In genomic region chr4:148284526-148285193, GRCh38 we compare ENCODE assay signal across 15 cellular contexts.
DNase-seq lines count a peak whose midpoint lies in the region; ATAC-seq and TF ChIP-seq lines count a peak whose summit lies in the region.
"Had no signal": no experiment of that assay in that cellular context is flagged by ENCODE, and none has a peak within 500 bp of the region (broad histone marks: within the 10 kb centered on the region; RNA-seq: fewer than 3 reads in every experiment).

No MANE protein-coding gene starts in this region.

- H3K9me3 ChIP-seq in right cardiac atrium (ENCODE audit: control insufficient read depth, low read length), result no peaks in the 10 kb centered on the region
- H3K9me3 ChIP-seq in gastrocnemius medialis, result no peaks in the 10 kb centered on the region
- H3K9me3 ChIP-seq in CD4-positive, alpha-beta memory T cell (ENCODE audit: control insufficient read depth in 1 of 2, low read length in 2 of 2), result no peaks in the 10 kb centered on the region
- H3K9me3 ChIP-seq: suprapubic skin had no signal

- POLR2A ChIA-PET in CD4-positive, alpha-beta memory T cell (lab: Charles Lee; ENCODE audit: partially characterized antibody), result no interaction called here

- H3K27ac Mint-ChIP-seq in CD4-positive, alpha-beta memory T cell, result peak overlapping the region in 1 of 7 donors; percentile 9
- H3K27ac Mint-ChIP-seq: activated CD4-positive, alpha-beta memory T cell treated with anti-CD3 and anti-CD28 coated beads, Interleukin-2, amount 10 ng/mL, durations not matched to agents 7 days and 5 days; activated naive CD4-positive, alpha-beta T cell treated with anti-CD3 and anti-CD28 coated beads, Interleukin-2, amount 10 ng/mL, durations not matched to agents 7 days and 5 days; progenitor cell of endocrine pancreas had no signal

- in situ Hi-C loops in astrocyte of the cerebellum (cut with HindIII; ENCODE audit: low sequenced_read_pairs), result no loop called here
- in situ Hi-C loops in gastrocnemius medialis (cut with MboI; ENCODE audit: low sequenced_read_pairs in 4 of 4), result no loop called here
- in situ Hi-C loops in GM13977 (cut with MboI; ENCODE audit: low pct_unique_long_range_greater_than_20kb, low sequenced_read_pairs, unreplicated experiment), result no loop called here

- H3K27me3 ChIP-seq in right cardiac atrium (ENCODE audit: control insufficient read depth, insufficient read depth) (no peaks in the 10 kb centered on the region), gastrocnemius medialis (no peaks in the 10 kb centered on the region)
- no peaks in the 10 kb centered on the region for H3K27me3 ChIP-seq in CD4-positive, alpha-beta memory T cell (ENCODE audit: insufficient read depth, low read length)
- H3K27me3 ChIP-seq: suprapubic skin had no signal

- CTCF ChIA-PET in CD4-positive, alpha-beta memory T cell (lab: Charles Lee; ENCODE audit: partially characterized antibody), result interaction anchor here (0.7 kb wide), 2 partner anchors 159 to 185 kb away, joined by 3 read pairs; no protein-coding TSS in a partner anchor

- peaks cover 0 to 3% (median 0%) of the 10 kb centered on the region in 8 donors for H3K9me3 Mint-ChIP-seq in CD4-positive, alpha-beta memory T cell
- H3K9me3 Mint-ChIP-seq: activated CD4-positive, alpha-beta memory T cell treated with anti-CD3 and anti-CD28 coated beads, Interleukin-2, amount 10 ng/mL, durations not matched to agents 7 days and 5 days; activated naive CD4-positive, alpha-beta T cell treated with anti-CD3 and anti-CD28 coated beads, Interleukin-2, amount 10 ng/mL, durations not matched to agents 7 days and 5 days had no signal

- no peaks in the 10 kb centered on the region for H3K36me3 ChIP-seq in gastrocnemius medialis
- H3K36me3 ChIP-seq in CD4-positive, alpha-beta memory T cell (ENCODE audit: insufficient read depth, low read length), result no peaks in the 10 kb centered on the region
- H3K36me3 ChIP-seq: suprapubic skin had no signal

- H3K4me3 ChIP-seq in astrocyte of the cerebellum (ENCODE audit: low read depth, low read length) (no peak overlapping the region), right cardiac atrium (ENCODE audit: low read length) (no peak overlapping the region), gastrocnemius medialis (peak overlapping the region in 1 of 4 donors; percentile 1)
- H3K4me3 ChIP-seq in CD4-positive, alpha-beta memory T cell (ENCODE audit: low read length in 2 of 2), result no peak overlapping the region
- H3K4me3 ChIP-seq: coronary artery, suprapubic skin had no signal

- H3K4me3 Mint-ChIP-seq in CD4-positive, alpha-beta memory T cell, result no peak overlapping the region
- H3K4me3 Mint-ChIP-seq: activated CD4-positive, alpha-beta memory T cell treated with anti-CD3 and anti-CD28 coated beads, Interleukin-2, amount 10 ng/mL, durations not matched to agents 7 days and 5 days; activated naive CD4-positive, alpha-beta T cell treated with anti-CD3 and anti-CD28 coated beads, Interleukin-2, amount 10 ng/mL, durations not matched to agents 7 days and 5 days had no signal

- H3K4me1 Mint-ChIP-seq in CD4-positive, alpha-beta memory T cell, result peaks cover 26 to 42% (median 29%) of the 10 kb centered on the region in 4 donors
- H3K4me1 Mint-ChIP-seq: activated CD4-positive, alpha-beta memory T cell treated with anti-CD3 and anti-CD28 coated beads, Interleukin-2, amount 10 ng/mL, durations not matched to agents 7 days and 5 days; activated naive CD4-positive, alpha-beta T cell treated with anti-CD3 and anti-CD28 coated beads, Interleukin-2, amount 10 ng/mL, durations not matched to agents 7 days and 5 days had no signal

- intact Hi-C loops in right cardiac atrium (cut with DNase I) (no loop called here), gastrocnemius medialis (cut with DNase I; ENCODE audit: low total_unique reads) (loop anchor here (2.0 kb wide), 1 partner anchor 160 kb away; no protein-coding TSS in a partner anchor)
- intact Hi-C loops in CD4-positive, alpha-beta memory T cell (cut with micrococcal nuclease), result loop anchor here (10.0 kb wide), 1 partner anchor 50 kb away; no protein-coding TSS in a partner anchor

- no peaks in the 10 kb centered on the region for H3K36me3 Mint-ChIP-seq in CD4-positive, alpha-beta memory T cell
- H3K36me3 Mint-ChIP-seq: activated naive CD4-positive, alpha-beta T cell treated with anti-CD3 and anti-CD28 coated beads, Interleukin-2, amount 10 ng/mL, durations not matched to agents 7 days and 5 days had no signal

- TF ChIP-seq CTCF in LNCAP (IDR thresholded peaks at IDR 0.05), result peak; percentile 32; the same call in 1 of the 2 replicates
- peak; percentile 13 for TF ChIP-seq CTCF in astrocyte of the cerebellum (IDR thresholded peaks at IDR 0.05; ENCODE audit: low read depth, low read length, missing control alignments)
- TF ChIP-seq CTCF in gastrocnemius medialis (IDR thresholded peaks at IDR 0.05 in 4 of 5, conservative IDR thresholded peaks at IDR 0.05 in 1 of 5), result peak in 3 of 5 experiments; percentile 20 to 45 (median 28)
- no peak for TF ChIP-seq CTCF in GM13977 (IDR thresholded peaks at IDR 0.05; ENCODE audit: extremely low read depth, insufficient read depth, missing control alignments)

- H3K27me3 Mint-ChIP-seq in CD4-positive, alpha-beta memory T cell, result no peaks in the 10 kb centered on the region
- H3K27me3 Mint-ChIP-seq: activated CD4-positive, alpha-beta memory T cell treated with anti-CD3 and anti-CD28 coated beads, Interleukin-2, amount 10 ng/mL, durations not matched to agents 7 days and 5 days; activated naive CD4-positive, alpha-beta T cell treated with anti-CD3 and anti-CD28 coated beads, Interleukin-2, amount 10 ng/mL, durations not matched to agents 7 days and 5 days; progenitor cell of endocrine pancreas had no signal

- no peak for TF ChIP-seq POLR2A in gastrocnemius medialis (IDR thresholded peaks at IDR 0.05)

- WGBS in right cardiac atrium, result 64% methylated on average over 3 of the region's 3 CpGs

- ATAC-seq in right cardiac atrium (peak; percentile 63 to 74), gastrocnemius medialis (peak; percentile 93 to 95), GM21717 (IDR thresholded peaks at IDR 0.05; ENCODE audit: unreplicated experiment) (no peak), GM18519 (IDR thresholded peaks at IDR 0.05; ENCODE audit: low FRiP score, unreplicated experiment) (no peak)

- H3K4me1 ChIP-seq in right cardiac atrium (ENCODE audit: control insufficient read depth, insufficient read depth, low read length) (peaks cover 5% of the 10 kb centered on the region), gastrocnemius medialis (peaks cover 59% of the 10 kb centered on the region in 2 donors)
- no peaks in the 10 kb centered on the region for H3K4me1 ChIP-seq in CD4-positive, alpha-beta memory T cell (ENCODE audit: insufficient read depth, low read length)
- H3K4me1 ChIP-seq: suprapubic skin had no signal

- H3K27ac ChIP-seq in right cardiac atrium (ENCODE audit: low read length) (no peak overlapping the region), gastrocnemius medialis (peak overlapping the region; percentile 64 to 73 (median 70))
- no peak overlapping the region for H3K27ac ChIP-seq in CD4-positive, alpha-beta memory T cell (ENCODE audit: low read depth, low read length)
- H3K27ac ChIP-seq: coronary artery, suprapubic skin had no signal

- no peak for DNase-seq in astrocyte of the cerebellum (ENCODE audit: low read depth)
- no peak for DNase-seq in right cardiac atrium
- DNase-seq in gastrocnemius medialis, result no peak
- DNase-seq in GM13977 (ENCODE audit: low spot score), result no peak
- no peak for DNase-seq in CD4-positive, alpha-beta memory T cell
- DNase-seq: activated CD4-positive, alpha-beta memory T cell treated with anti-CD3 and anti-CD28 coated beads, Interleukin-2, amount 10 ng/mL, durations not matched to agents 7 days and 5 days; activated naive CD4-positive, alpha-beta T cell treated with anti-CD3 and anti-CD28 coated beads, Interleukin-2, amount 10 ng/mL, durations not matched to agents 7 days and 5 days; Calu3; foreskin melanocyte had no signal

Comparison
In these comparisons a context has a peak if more than half of its experiments do, and no peak if none do; other contexts are left out.
1. ATAC-seq: peak in right cardiac atrium (2 of 2) and gastrocnemius medialis (2 of 2); none in GM21717 (single experiment) and GM18519 (single experiment).
2. H3K27ac ChIP-seq: peak in gastrocnemius medialis (4 of 4); none in right cardiac atrium (single experiment) and CD4-positive, alpha-beta memory T cell (single experiment).
3. intact Hi-C loops: an anchor here in gastrocnemius medialis (2.0 kb wide) and CD4-positive, alpha-beta memory T cell (10.0 kb wide); none called in right cardiac atrium.